ENCODE assay signal across 8 cellular contexts in genomic region chr5:34929150-34929719, GRCh38. TPM values are rescaled to one million over a fixed set of nuclear protein-coding genes. Genes with fewer than 3 reads are reported as not detected.
DNase-seq lines count a peak whose midpoint lies in the region; ATAC-seq and TF ChIP-seq lines count a peak whose summit lies in the region.

TSS of gene DNAJC21 (plus strand) at chr5:34929559. CDS start at chr5:34929820, 261 bp downstream.

- H3K27ac ChIP-seq in WERI-Rb-1 (peak within 1 kb of the TSS; percentile 85), breast epithelium (peak within 1 kb of the TSS; percentile 95 to 99), skeletal muscle tissue (ENCODE audit: low read depth, low read length) (peak within 1 kb of the TSS; percentile 93)

- TF ChIP-seq POLR2A in breast epithelium (IDR thresholded peaks at IDR 0.05): no peak

- TF ChIP-seq CTCF in WERI-Rb-1 (IDR thresholded peaks at IDR 0.05; ENCODE audit: low read depth, low read length) (no peak), breast epithelium (IDR thresholded peaks at IDR 0.05) (no peak)

- H3K9me3 ChIP-seq in WERI-Rb-1 (ENCODE audit: severe bottlenecking) (no peaks in the 10 kb centered on the region), breast epithelium (no peaks in the 10 kb centered on the region), iPS-18c (ENCODE audit: control insufficient read depth, insufficient read depth, low read length) (no peaks in the 10 kb centered on the region), skeletal muscle tissue (ENCODE audit: control insufficient read depth in 3 of 3, low read length in 3 of 3) (no peaks in the 10 kb centered on the region)

- DNase-seq in ACHN (peak; percentile 94), NCI-H2227 treated with DMSO at 0.1 percent for 48 hours (lab: John Stamatoyannopoulos, UW) (peak; percentile 98), WERI-Rb-1 (peak; percentile 99), breast epithelium (ENCODE audit: low spot score in 2 of 2) (peak; percentile 96)

- intact Hi-C loops in breast epithelium (cut with DNase I; ENCODE audit: low total_unique reads): no loop called here

- in situ Hi-C loops in ACHN (cut with HindIII; ENCODE audit: low pct_ligation_motif_present, low pct_unique_long_range_greater_than_20kb, low sequenced_read_pairs): no loop called here

- peak; percentile 90 for ATAC-seq in GM18907 (IDR thresholded peaks at IDR 0.05; ENCODE audit: unreplicated experiment)
- peak; percentile 88 for ATAC-seq in HG03175 (IDR thresholded peaks at IDR 0.05; ENCODE audit: unreplicated experiment)

- H3K36me3 ChIP-seq in WERI-Rb-1 (peaks cover 50% of the 10 kb centered on the region), breast epithelium (no peaks in the 10 kb centered on the region), skeletal muscle tissue (ENCODE audit: control insufficient read depth in 3 of 3, insufficient read depth in 3 of 3, low read length in 3 of 3) (peaks cover 3 to 31% (median 19%) of the 10 kb centered on the region in 3 donors)

- H3K9ac ChIP-seq in skeletal muscle tissue (ENCODE audit: low read depth in 1 of 3, low read length in 3 of 3): peak within 1 kb of the TSS; percentile 93 to 96 (median 95)

- H3K4me3 ChIP-seq in WERI-Rb-1 (ENCODE audit: low read depth, low read length): peak within 1 kb of the TSS; percentile 99
- peak within 1 kb of the TSS; percentile 87 to 99 (median 94) for H3K4me3 ChIP-seq in breast epithelium
- H3K4me3 ChIP-seq in iPS-18c (ENCODE audit: insufficient read depth, low read depth, low read length): peak within 1 kb of the TSS; percentile 94
- H3K4me3 ChIP-seq in skeletal muscle tissue (ENCODE audit: low read length in 3 of 3): peak within 1 kb of the TSS; percentile 90 to 96 (median 95)

- no peaks in the 10 kb centered on the region for H3K4me1 ChIP-seq in breast epithelium
- H3K4me1 ChIP-seq in skeletal muscle tissue (ENCODE audit: control insufficient read depth in 3 of 3, insufficient read depth in 3 of 3, low read length in 3 of 3): peaks cover 8 to 22% (median 15%) of the 10 kb centered on the region in 3 donors

- H3K27me3 ChIP-seq in WERI-Rb-1 (ENCODE audit: insufficient read depth, low read depth, severe bottlenecking): no peaks in the 10 kb centered on the region
- H3K27me3 ChIP-seq in breast epithelium: no peaks in the 10 kb centered on the region
- no peaks in the 10 kb centered on the region for H3K27me3 ChIP-seq in skeletal muscle tissue (ENCODE audit: control insufficient read depth in 3 of 3, insufficient read depth in 3 of 3, low read length in 3 of 3)

RNA-seq across cellular contexts. Expression of gene DNAJC21, which starts in this region (rescaled TPM):
- total RNA-seq in breast epithelium: 10 to 100 TPM; 33.8 to 39.8 (median 36.9) TPM
- 14.6 TPM for total RNA-seq in skeletal muscle tissue

Comparison
In these comparisons a context has a peak if more than half of its experiments do, and no peak if none do; other contexts are left out.
1. Peak in every context shown above with its lines: DNase-seq, ATAC-seq, H3K4me3 ChIP-seq and H3K27ac ChIP-seq.